Comparison of ENCODE assay signal across 8 cellular contexts in genomic region chr6:5003604-5004372, GRCh38.
DNase-seq lines count a peak whose midpoint lies in the region; ATAC-seq and TF ChIP-seq lines count a peak whose summit lies in the region.

Gene RPP40, minus strand, starts transcription at chr6:5004037. Its CDS starts 35 bp downstream, at chr6:5004002.

- peak within 1 kb of the TSS; percentile 85 for H3K4me3 Mint-ChIP-seq in central memory CD8-positive, alpha-beta T cell

- peak within 1 kb of the TSS; percentile 82 for H3K27ac Mint-ChIP-seq in central memory CD8-positive, alpha-beta T cell (ENCODE audit: low read depth)

- in situ Hi-C loops in GM18951 (cut with MboI; ENCODE audit: low sequenced_read_pairs, unreplicated experiment) = no loop called here

- peaks cover 9% of the 10 kb centered on the region for H3K36me3 Mint-ChIP-seq in central memory CD8-positive, alpha-beta T cell (ENCODE audit: insufficient read depth)

- H3K9me3 Mint-ChIP-seq in central memory CD8-positive, alpha-beta T cell = no peaks in the 10 kb centered on the region

- no peaks in the 10 kb centered on the region for H3K27me3 Mint-ChIP-seq in central memory CD8-positive, alpha-beta T cell

- ATAC-seq in HG03196 (IDR thresholded peaks at IDR 0.05; ENCODE audit: unreplicated experiment) = peak; percentile 95
- ATAC-seq in central memory CD8-positive, alpha-beta T cell (replicated peaks; ENCODE audit: extremely low read depth, poor library complexity, severe bottlenecking) = peak; percentile 94

- peak; percentile 68 for TF ChIP-seq POLR2A in GM18951 (IDR thresholded peaks at IDR 0.05; ENCODE audit: extremely low read depth, insufficient read depth, insufficient read length)

- DNase-seq in AG09319 (ENCODE audit: extremely low read depth, low read depth) = peak; percentile 90
- peak; percentile 86 for DNase-seq in NCI-H226
- DNase-seq in activated CD4-positive, CD25-positive, alpha-beta regulatory T cell treated with anti-CD3 and anti-CD28 coated beads, Interleukin-2, amount 50 U/mL, for 16 hours (ENCODE audit: low read depth, low spot score) = peak; percentile 97
- DNase-seq in central memory CD8-positive, alpha-beta T cell (ENCODE audit: low spot score in 2 of 2) = peak; percentile 96 to 99
- DNase-seq in islet precursor cell = peak; percentile 99
- peak; percentile 97 to 99 (median 98) for DNase-seq in stimulated activated CD4-positive, alpha-beta T cell treated with anti-CD3 and anti-CD28 coated beads, Interleukin-12 subunit alpha, Interleukin-12 subunit beta, amount 100 ng/mL, for 48 hours (ENCODE audit: low read depth in 2 of 3, low spot score in 1 of 3)

- peaks cover 8% of the 10 kb centered on the region for H3K4me1 Mint-ChIP-seq in central memory CD8-positive, alpha-beta T cell

- TF ChIP-seq CTCF in AG09319 (IDR thresholded peaks at IDR 0.05; ENCODE audit: low read depth, low read length) = peak; percentile 83

Comparison
In these comparisons a context has a peak if more than half of its experiments do, and no peak if none do; other contexts are left out.
1. Peak in every context shown above with its lines: DNase-seq and ATAC-seq.